In the genomic region with DNA sequence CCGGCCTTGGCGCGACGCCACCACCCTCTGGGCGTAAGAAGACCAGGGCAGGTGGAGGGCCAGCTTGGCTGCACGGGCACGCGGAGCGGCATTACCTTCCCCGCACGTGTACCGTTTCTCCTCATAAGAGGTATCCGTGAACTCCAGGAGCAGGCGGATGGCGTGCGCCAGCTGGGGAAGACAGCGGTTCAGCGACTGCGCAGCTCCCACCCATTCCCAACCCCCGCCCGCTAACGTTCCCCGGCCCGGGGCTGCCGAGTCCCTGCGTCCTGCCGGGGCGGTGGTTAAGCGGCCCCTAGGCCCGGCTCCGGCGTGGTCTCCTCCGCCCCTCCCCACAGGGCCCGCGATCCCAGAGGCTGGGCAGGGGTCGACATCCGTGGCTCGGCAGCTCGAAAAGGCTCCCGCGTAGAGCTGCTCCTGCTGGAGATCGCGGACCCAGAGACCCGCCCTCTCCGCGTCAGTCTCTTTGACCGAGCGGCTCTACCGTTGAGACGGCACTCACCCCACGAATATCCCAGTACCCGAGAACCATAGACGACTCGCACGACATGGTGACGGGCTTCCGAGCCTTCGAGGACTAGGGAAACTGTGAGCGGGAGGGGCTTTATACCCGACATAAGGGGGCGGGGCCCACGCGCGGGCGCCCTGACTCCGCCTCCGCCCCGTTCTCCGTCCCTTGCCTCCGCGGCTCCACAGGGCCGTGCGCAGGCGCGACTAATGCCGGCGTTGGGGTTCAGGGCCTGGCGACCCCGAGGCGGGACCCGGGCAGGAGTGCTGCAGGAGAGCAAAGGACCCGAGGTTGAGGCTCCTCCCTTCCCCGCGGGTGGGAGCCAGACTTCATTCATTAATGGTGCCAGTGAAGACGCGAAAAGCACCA, we compare ENCODE assay signal across 1 cellular context.
TF ChIP-seq lines count a peak whose summit lies in the region.

No MANE protein-coding gene starts in this region.

TF ChIP-seq in GM12878, 131 proteins besides CTCF, POLR2A, EP300 and RAD21:
- TF ChIP-seq SP1 (IDR thresholded peaks at IDR 0.05; ENCODE audit: low read depth, low read length) (no peak), WRNIP1 (IDR thresholded peaks at IDR 0.05; ENCODE audit: borderline replicate concordance, low read depth, low read length) (no peak), RFX5 (IDR thresholded peaks at IDR 0.05; ENCODE audit: low read depth, low read length) (no peak), SUPT20H (IDR thresholded peaks at IDR 0.05; ENCODE audit: borderline replicate concordance, control insufficient read depth, low read depth, low read length) (no peak), PRDM15 (CRISPR knock-in tag; IDR thresholded peaks at IDR 0.05) (no peak), YBX1 (IDR thresholded peaks at IDR 0.05) (no peak), ZNF622 (IDR thresholded peaks at IDR 0.05) (no peak), PAX5 (IDR thresholded peaks at IDR 0.05; ENCODE audit: borderline replicate concordance, low read depth, low read length) (no peak), ASH2L (IDR thresholded peaks at IDR 0.05; ENCODE audit: borderline replicate concordance, low read depth) (no peak)
- TF ChIP-seq, protein P1, sequence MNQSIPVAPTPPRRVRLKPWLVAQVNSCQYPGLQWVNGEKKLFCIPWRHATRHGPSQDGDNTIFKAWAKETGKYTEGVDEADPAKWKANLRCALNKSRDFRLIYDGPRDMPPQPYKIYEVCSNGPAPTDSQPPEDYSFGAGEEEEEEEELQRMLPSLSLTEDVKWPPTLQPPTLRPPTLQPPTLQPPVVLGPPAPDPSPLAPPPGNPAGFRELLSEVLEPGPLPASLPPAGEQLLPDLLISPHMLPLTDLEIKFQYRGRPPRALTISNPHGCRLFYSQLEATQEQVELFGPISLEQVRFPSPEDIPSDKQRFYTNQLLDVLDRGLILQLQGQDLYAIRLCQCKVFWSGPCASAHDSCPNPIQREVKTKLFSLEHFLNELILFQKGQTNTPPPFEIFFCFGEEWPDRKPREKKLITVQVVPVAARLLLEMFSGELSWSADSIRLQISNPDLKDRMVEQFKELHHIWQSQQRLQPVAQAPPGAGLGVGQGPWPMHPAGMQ (IDR thresholded peaks at IDR 0.05; ENCODE audit: borderline replicate concordance): no peak
